Comparison of ENCODE assay signal across 1 cellular context in genomic region chr2:134919360-134920210, GRCh38.
TF ChIP-seq lines count a peak whose summit lies in the region.

No MANE protein-coding gene starts in this region.

TF ChIP-seq in H1, 55 proteins besides CTCF, POLR2A, EP300 and RAD21:
- TF ChIP-seq, protein P1, sequence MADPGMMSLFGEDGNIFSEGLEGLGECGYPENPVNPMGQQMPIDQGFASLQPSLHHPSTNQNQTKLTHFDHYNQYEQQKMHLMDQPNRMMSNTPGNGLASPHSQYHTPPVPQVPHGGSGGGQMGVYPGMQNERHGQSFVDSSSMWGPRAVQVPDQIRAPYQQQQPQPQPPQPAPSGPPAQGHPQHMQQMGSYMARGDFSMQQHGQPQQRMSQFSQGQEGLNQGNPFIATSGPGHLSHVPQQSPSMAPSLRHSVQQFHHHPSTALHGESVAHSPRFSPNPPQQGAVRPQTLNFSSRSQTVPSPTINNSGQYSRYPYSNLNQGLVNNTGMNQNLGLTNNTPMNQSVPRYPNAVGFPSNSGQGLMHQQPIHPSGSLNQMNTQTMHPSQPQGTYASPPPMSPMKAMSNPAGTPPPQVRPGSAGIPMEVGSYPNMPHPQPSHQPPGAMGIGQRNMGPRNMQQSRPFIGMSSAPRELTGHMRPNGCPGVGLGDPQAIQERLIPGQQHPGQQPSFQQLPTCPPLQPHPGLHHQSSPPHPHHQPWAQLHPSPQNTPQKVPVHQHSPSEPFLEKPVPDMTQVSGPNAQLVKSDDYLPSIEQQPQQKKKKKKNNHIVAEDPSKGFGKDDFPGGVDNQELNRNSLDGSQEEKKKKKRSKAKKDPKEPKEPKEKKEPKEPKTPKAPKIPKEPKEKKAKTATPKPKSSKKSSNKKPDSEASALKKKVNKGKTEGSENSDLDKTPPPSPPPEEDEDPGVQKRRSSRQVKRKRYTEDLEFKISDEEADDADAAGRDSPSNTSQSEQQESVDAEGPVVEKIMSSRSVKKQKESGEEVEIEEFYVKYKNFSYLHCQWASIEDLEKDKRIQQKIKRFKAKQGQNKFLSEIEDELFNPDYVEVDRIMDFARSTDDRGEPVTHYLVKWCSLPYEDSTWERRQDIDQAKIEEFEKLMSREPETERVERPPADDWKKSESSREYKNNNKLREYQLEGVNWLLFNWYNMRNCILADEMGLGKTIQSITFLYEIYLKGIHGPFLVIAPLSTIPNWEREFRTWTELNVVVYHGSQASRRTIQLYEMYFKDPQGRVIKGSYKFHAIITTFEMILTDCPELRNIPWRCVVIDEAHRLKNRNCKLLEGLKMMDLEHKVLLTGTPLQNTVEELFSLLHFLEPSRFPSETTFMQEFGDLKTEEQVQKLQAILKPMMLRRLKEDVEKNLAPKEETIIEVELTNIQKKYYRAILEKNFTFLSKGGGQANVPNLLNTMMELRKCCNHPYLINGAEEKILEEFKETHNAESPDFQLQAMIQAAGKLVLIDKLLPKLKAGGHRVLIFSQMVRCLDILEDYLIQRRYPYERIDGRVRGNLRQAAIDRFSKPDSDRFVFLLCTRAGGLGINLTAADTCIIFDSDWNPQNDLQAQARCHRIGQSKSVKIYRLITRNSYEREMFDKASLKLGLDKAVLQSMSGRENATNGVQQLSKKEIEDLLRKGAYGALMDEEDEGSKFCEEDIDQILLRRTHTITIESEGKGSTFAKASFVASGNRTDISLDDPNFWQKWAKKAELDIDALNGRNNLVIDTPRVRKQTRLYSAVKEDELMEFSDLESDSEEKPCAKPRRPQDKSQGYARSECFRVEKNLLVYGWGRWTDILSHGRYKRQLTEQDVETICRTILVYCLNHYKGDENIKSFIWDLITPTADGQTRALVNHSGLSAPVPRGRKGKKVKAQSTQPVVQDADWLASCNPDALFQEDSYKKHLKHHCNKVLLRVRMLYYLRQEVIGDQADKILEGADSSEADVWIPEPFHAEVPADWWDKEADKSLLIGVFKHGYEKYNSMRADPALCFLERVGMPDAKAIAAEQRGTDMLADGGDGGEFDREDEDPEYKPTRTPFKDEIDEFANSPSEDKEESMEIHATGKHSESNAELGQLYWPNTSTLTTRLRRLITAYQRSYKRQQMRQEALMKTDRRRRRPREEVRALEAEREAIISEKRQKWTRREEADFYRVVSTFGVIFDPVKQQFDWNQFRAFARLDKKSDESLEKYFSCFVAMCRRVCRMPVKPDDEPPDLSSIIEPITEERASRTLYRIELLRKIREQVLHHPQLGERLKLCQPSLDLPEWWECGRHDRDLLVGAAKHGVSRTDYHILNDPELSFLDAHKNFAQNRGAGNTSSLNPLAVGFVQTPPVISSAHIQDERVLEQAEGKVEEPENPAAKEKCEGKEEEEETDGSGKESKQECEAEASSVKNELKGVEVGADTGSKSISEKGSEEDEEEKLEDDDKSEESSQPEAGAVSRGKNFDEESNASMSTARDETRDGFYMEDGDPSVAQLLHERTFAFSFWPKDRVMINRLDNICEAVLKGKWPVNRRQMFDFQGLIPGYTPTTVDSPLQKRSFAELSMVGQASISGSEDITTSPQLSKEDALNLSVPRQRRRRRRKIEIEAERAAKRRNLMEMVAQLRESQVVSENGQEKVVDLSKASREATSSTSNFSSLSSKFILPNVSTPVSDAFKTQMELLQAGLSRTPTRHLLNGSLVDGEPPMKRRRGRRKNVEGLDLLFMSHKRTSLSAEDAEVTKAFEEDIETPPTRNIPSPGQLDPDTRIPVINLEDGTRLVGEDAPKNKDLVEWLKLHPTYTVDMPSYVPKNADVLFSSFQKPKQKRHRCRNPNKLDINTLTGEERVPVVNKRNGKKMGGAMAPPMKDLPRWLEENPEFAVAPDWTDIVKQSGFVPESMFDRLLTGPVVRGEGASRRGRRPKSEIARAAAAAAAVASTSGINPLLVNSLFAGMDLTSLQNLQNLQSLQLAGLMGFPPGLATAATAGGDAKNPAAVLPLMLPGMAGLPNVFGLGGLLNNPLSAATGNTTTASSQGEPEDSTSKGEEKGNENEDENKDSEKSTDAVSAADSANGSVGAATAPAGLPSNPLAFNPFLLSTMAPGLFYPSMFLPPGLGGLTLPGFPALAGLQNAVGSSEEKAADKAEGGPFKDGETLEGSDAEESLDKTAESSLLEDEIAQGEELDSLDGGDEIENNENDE (IDR thresholded peaks at IDR 0.05; ENCODE audit: insufficient replicate concordance, low read length): no peak
- no peak for TF ChIP-seq CEBPB (IDR thresholded peaks at IDR 0.05; ENCODE audit: low read depth, low read length)
- TF ChIP-seq MAFK (IDR thresholded peaks at IDR 0.05; ENCODE audit: low read depth, low read length): no peak
- TF ChIP-seq TBP (IDR thresholded peaks at IDR 0.05; ENCODE audit: low read depth, low read length): no peak
- no peak for TF ChIP-seq SAP30 (IDR thresholded peaks at IDR 0.05; ENCODE audit: insufficient read depth, insufficient replicate concordance, low read length)
- no peak for TF ChIP-seq ZNF274 (IDR thresholded peaks at IDR 0.05; ENCODE audit: borderline replicate concordance, extremely low read depth, low read length)
- TF ChIP-seq ATF2 (IDR thresholded peaks at IDR 0.05; ENCODE audit: low read length): no peak
- no peak for TF ChIP-seq GTF2F1 (IDR thresholded peaks at IDR 0.05; ENCODE audit: borderline replicate concordance, low read depth, low read length)
- no peak for TF ChIP-seq SIX5 (IDR thresholded peaks at IDR 0.05; ENCODE audit: low read depth, low read length)
- TF ChIP-seq POLR2AphosphoS5 (IDR thresholded peaks at IDR 0.05; ENCODE audit: low read depth, low read length): 0 out of 2 replicates have a peak, but pooled peaks have one; percentile 17
- TF ChIP-seq BRCA1 (IDR thresholded peaks at IDR 0.05; ENCODE audit: low read depth, low read length): no peak
- no peak for TF ChIP-seq E2F6 (IDR thresholded peaks at IDR 0.05)
- TF ChIP-seq, protein P2, sequence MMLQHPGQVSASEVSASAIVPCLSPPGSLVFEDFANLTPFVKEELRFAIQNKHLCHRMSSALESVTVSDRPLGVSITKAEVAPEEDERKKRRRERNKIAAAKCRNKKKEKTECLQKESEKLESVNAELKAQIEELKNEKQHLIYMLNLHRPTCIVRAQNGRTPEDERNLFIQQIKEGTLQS (IDR thresholded peaks at IDR 0.05; ENCODE audit: insufficient read depth, low read depth, low read length): no peak
- no peak for TF ChIP-seq KDM5A (IDR thresholded peaks at IDR 0.05; ENCODE audit: low read length)
- TF ChIP-seq ASH2L (IDR thresholded peaks at IDR 0.05; ENCODE audit: low read length): peak; percentile 29
- TF ChIP-seq CTBP2 (IDR thresholded peaks at IDR 0.05; ENCODE audit: borderline replicate concordance, insufficient read depth, insufficient read length, low read length): no peak
- TF ChIP-seq RFX5 (IDR thresholded peaks at IDR 0.05; ENCODE audit: borderline replicate concordance, low read depth, low read length): no peak
- no peak for TF ChIP-seq SP1 (IDR thresholded peaks at IDR 0.05; ENCODE audit: low read depth, low read length)
- 0 out of 4 replicates have a peak, but pooled peaks of 1 of the 2 experiments have one; percentile 54 for TF ChIP-seq SIN3A (conservative IDR thresholded peaks at IDR 0.05 in 1 of 2, IDR thresholded peaks at IDR 0.05 in 1 of 2; ENCODE audit: low read depth in 1 of 2, low read length in 2 of 2)
- no peak for TF ChIP-seq SP2 (IDR thresholded peaks at IDR 0.05; ENCODE audit: low read length)
- no peak for TF ChIP-seq TAF1 (IDR thresholded peaks at IDR 0.05; ENCODE audit: low read depth, low read length)
- TF ChIP-seq BCL11A (IDR thresholded peaks at IDR 0.05; ENCODE audit: low read depth in 2 of 2, low read length in 2 of 2): no peak
- TF ChIP-seq RXRA (IDR thresholded peaks at IDR 0.05; ENCODE audit: insufficient read depth, low read depth, low read length): no peak
TF ChIP-seq in H1: peak in this region for 3.
